In genomic region chr10:23344251-23344841, GRCh38 we compare ENCODE assay signal across 8 cellular contexts. TPM values are rescaled to one million over a fixed set of nuclear protein-coding genes. Genes with fewer than 3 reads are reported as not detected.
DNase-seq lines count a peak whose midpoint lies in the region; ATAC-seq, FAIRE-seq and TF ChIP-seq lines count a peak whose summit lies in the region.

Gene C10orf67 (minus strand): TSS chr10:23344797. CDS start chr10:23344774, 23 bp downstream.

- intact Hi-C loops in activated naive CD4-positive, alpha-beta T cell treated with anti-CD3 and anti-CD28 coated beads for 36 hours (cut with micrococcal nuclease) = loop anchor here (1.0 kb wide), 1 partner anchor 48 kb away; no protein-coding TSS in a partner anchor

- H3K27me3 ChIP-seq in DOHH2 (ENCODE audit: control insufficient read depth, low read length) = no peaks in the 10 kb centered on the region

- H3K9me3 ChIP-seq in DOHH2 (ENCODE audit: control insufficient read depth, insufficient read depth, low read length) = no peaks in the 10 kb centered on the region

- no peaks in the 10 kb centered on the region for H3K9me2 ChIP-seq in DOHH2 (replicated peaks; ENCODE audit: control insufficient read depth, low read length)

- H3K27me3 Mint-ChIP-seq in activated naive CD4-positive, alpha-beta T cell treated with anti-CD3 and anti-CD28 coated beads for 36 hours (ENCODE audit: low read depth) = no peaks in the 10 kb centered on the region
- H3K27me3 Mint-ChIP-seq in neural crest cell (ENCODE audit: low read depth) = no peaks in the 10 kb centered on the region

- no peaks in the 10 kb centered on the region for H3K36me3 ChIP-seq in DOHH2 (ENCODE audit: control insufficient read depth, low read length)

- peak within 1 kb of the TSS; percentile 67 for H3K4me2 ChIP-seq in DOHH2 (ENCODE audit: low read length)

- no peak for FAIRE-seq in frontal cortex (lab: Jason Lieb, UNC)

- H4K20me1 ChIP-seq in DOHH2 (ENCODE audit: control insufficient read depth, insufficient read depth, low read depth, low read length) = no peaks in the 10 kb centered on the region

- no peak within 1 kb of the TSS for H3K27ac ChIP-seq in DOHH2 (ENCODE audit: low read depth, low read length)

- CTCF ChIA-PET in activated naive CD4-positive, alpha-beta T cell treated with anti-CD3 and anti-CD28 coated beads for 36 hours (lab: Charles Lee) = interaction anchor here (0.6 to 2.1 kb wide), 3 partner anchors 29 to 194 kb away, joined by 3 to 5 read pairs (median 4); no protein-coding TSS in a partner anchor

- H3K36me3 Mint-ChIP-seq in activated naive CD4-positive, alpha-beta T cell treated with anti-CD3 and anti-CD28 coated beads for 36 hours (ENCODE audit: low read depth) = no peaks in the 10 kb centered on the region
- no peaks in the 10 kb centered on the region for H3K36me3 Mint-ChIP-seq in neural crest cell (ENCODE audit: low read depth)

- peak within 1 kb of the TSS; percentile 65 for H3K4me3 ChIP-seq in DOHH2 (ENCODE audit: low read length)

- no peaks in the 10 kb centered on the region for H3F3A ChIP-seq in DOHH2 (ENCODE audit: control insufficient read depth, insufficient read depth)

- ATAC-seq in HG03571 (IDR thresholded peaks at IDR 0.05; ENCODE audit: unreplicated experiment) (peak; percentile 30), HG03342 (IDR thresholded peaks at IDR 0.05; ENCODE audit: unreplicated experiment) (no peak), HG03565 (IDR thresholded peaks at IDR 0.05; ENCODE audit: unreplicated experiment) (no peak)

- H3K27ac Mint-ChIP-seq in activated naive CD4-positive, alpha-beta T cell treated with anti-CD3 and anti-CD28 coated beads for 36 hours = peak within 1 kb of the TSS; percentile 78
- H3K27ac Mint-ChIP-seq in neural crest cell (ENCODE audit: unreplicated experiment) = peak within 1 kb of the TSS; percentile 96

- peak within 1 kb of the TSS; percentile 82 for H3K4me3 Mint-ChIP-seq in activated naive CD4-positive, alpha-beta T cell treated with anti-CD3 and anti-CD28 coated beads for 36 hours
- peak within 1 kb of the TSS; percentile 97 for H3K4me3 Mint-ChIP-seq in neural crest cell

- H3K4me1 Mint-ChIP-seq in activated naive CD4-positive, alpha-beta T cell treated with anti-CD3 and anti-CD28 coated beads for 36 hours (ENCODE audit: low read depth) = peaks cover 37% of the 10 kb centered on the region
- peaks cover 50% of the 10 kb centered on the region for H3K4me1 Mint-ChIP-seq in neural crest cell

- H3K4me1 ChIP-seq in DOHH2 (ENCODE audit: control insufficient read depth, low read length) = peaks cover 24% of the 10 kb centered on the region

- DNase-seq in activated naive CD4-positive, alpha-beta T cell treated with anti-CD3 and anti-CD28 coated beads for 36 hours = no peak
- DNase-seq in frontal cortex (ENCODE audit: low spot score in 2 of 2) (peak; percentile 57 to 60), neural crest cell (ENCODE audit: low read depth, low spot score) (peak; percentile 36), HPDE6-E6E7 (ENCODE audit: extremely low spot score) (no peak)

- TF ChIP-seq CTCF in DOHH2 (IDR thresholded peaks at IDR 0.05; ENCODE audit: low read depth, low read length, poor library complexity, severe bottlenecking) (no peak), neural crest cell (conservative IDR thresholded peaks at IDR 0.05) (no peak)

- no peaks in the 10 kb centered on the region for H3K79me2 ChIP-seq in DOHH2 (ENCODE audit: control insufficient read depth, low read length)

- no peaks in the 10 kb centered on the region for H3K9me3 Mint-ChIP-seq in activated naive CD4-positive, alpha-beta T cell treated with anti-CD3 and anti-CD28 coated beads for 36 hours
- H3K9me3 Mint-ChIP-seq in neural crest cell = no peaks in the 10 kb centered on the region

RNA-seq across cellular contexts. Expression of gene C10orf67, which starts in this region (rescaled TPM):
- 1 to 10 TPM; 2.0 to 3.2 TPM for total RNA-seq in activated naive CD4-positive, alpha-beta T cell treated with anti-CD3 and anti-CD28 coated beads for 36 hours
- 0.41 TPM for total RNA-seq in frontal cortex
- 0.18 and 0.33 TPM in 2 replicates for total RNA-seq in neural crest cell

Comparison
In these comparisons a context has a peak if more than half of its experiments do, and no peak if none do; other contexts are left out.
1. Peak in DNase-seq in frontal cortex; RNA of the gene not detected or under 1 TPM.
2. Peak in DNase-seq in neural crest cell; RNA of the gene not detected or under 1 TPM.